Comparison of ENCODE assay signal across 8 cellular contexts in the genomic region with DNA sequence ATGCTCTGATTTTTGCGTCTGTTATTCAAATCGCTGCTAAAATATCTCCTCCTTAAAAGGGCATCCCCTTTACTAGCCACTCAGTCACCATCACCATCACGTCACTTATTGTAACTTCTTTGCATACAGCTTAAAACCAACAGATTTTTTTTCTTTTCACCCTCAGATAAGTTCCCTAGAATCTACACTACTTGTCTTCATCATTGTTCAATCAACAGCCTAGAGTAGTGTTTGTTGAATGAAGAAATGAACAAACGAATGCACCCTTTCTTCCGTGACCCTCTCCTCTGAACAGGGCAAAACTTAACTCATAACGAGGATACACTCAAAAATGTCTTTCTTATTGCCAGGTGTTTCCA. TPM values are rescaled to one million over a fixed set of nuclear protein-coding genes. Genes with fewer than 3 reads are reported as not detected.
DNase-seq lines count a peak whose midpoint lies in the region; ATAC-seq, FAIRE-seq and TF ChIP-seq lines count a peak whose summit lies in the region.

No MANE protein-coding gene starts in this region.

- H3K9ac ChIP-seq in K562 (ENCODE audit: insufficient read depth in 1 of 2, low read depth in 2 of 2, low read length in 2 of 2): no peak overlapping the region

- peak overlapping the region; percentile 85; the same call in 1 of the 2 replicates for H2AFZ ChIP-seq in K562 (ENCODE audit: low read depth, low read length)

- no peak for TF ChIP-seq EP300 in K562 (IDR thresholded peaks at IDR 0.05; ENCODE audit: low read length)

- H3K4me1 ChIP-seq in right cardiac atrium (ENCODE audit: control insufficient read depth, insufficient read depth, low read length) (no peaks in the 10 kb centered on the region), K562 (replicated peaks in 1 of 2; ENCODE audit: control insufficient read depth in 2 of 2, insufficient read depth in 2 of 2, low read length in 2 of 2) (peaks cover 7 to 11% of the 10 kb centered on the region in 2 experiments; a peak in 4 of 5 replicates), mesodermal cell (ENCODE audit: control insufficient read depth, insufficient read depth, low read length, poor library complexity, severe bottlenecking) (peaks cover 9% of the 10 kb centered on the region), vagina (peaks cover 22% of the 10 kb centered on the region), adrenal gland (replicated peaks in 1 of 2) (peaks cover 6 to 19% of the 10 kb centered on the region in 2 donors)

- CTCF ChIA-PET in K562 (lab: Yijun Ruan, JAX; ENCODE audit: low intra/inter-chr PET ratio): no interaction called here

- H3K27me3 ChIP-seq in right cardiac atrium (ENCODE audit: control insufficient read depth, insufficient read depth): no peaks in the 10 kb centered on the region
- H3K27me3 ChIP-seq in K562 (ENCODE audit: control insufficient read depth in 2 of 2, insufficient read depth in 2 of 2, low read length in 2 of 2): no peaks in the 10 kb centered on the region
- H3K27me3 ChIP-seq in vagina: no peaks in the 10 kb centered on the region
- no peaks in the 10 kb centered on the region for H3K27me3 ChIP-seq in adrenal gland

- DNase-seq in right cardiac atrium (no peak), cardiac septum (ENCODE audit: low spot score) (no peak), K562 (ENCODE audit: extremely low read depth in 1 of 4, low spot score in 3 of 4) (no peak), vagina (ENCODE audit: extremely low spot score in 2 of 2) (no peak), adrenal gland (no peak), iPS-NIHi11 (ENCODE audit: low spot score) (no peak)

- POLR2A ChIA-PET in K562 (lab: Yijun Ruan, JAX): interaction anchor here (1.2 kb wide), 1 partner anchor 44 kb away, joined by 3 read pairs; no protein-coding TSS in a partner anchor

- TF ChIP-seq RAD21 in K562 (CRISPR knock-in tag; conservative IDR thresholded peaks at IDR 0.05 in 1 of 2, IDR thresholded peaks at IDR 0.05 in 1 of 2): no peak

- no TSS peak for BruUV-seq in K562 (replicated peaks; lab: Mats Ljungman, UMichigan)

- no peak for FAIRE-seq in K562 (lab: Jason Lieb, UNC)

- H4K20me1 ChIP-seq in K562 (replicated peaks; ENCODE audit: control insufficient read depth, insufficient read depth, low read length): no peaks in the 10 kb centered on the region

- in situ Hi-C loops in K562 (cut with MboI): no loop called here

- no peak for TF ChIP-seq POLR2A in K562 (conservative IDR thresholded peaks at IDR 0.05)
- no peak for TF ChIP-seq POLR2A in vagina (IDR thresholded peaks at IDR 0.05)
- TF ChIP-seq POLR2A in adrenal gland (IDR thresholded peaks at IDR 0.05): no peak

- ATAC-seq in right cardiac atrium (no peak), K562 (no peak), GM21526 (IDR thresholded peaks at IDR 0.05; ENCODE audit: low FRiP score, unreplicated experiment) (no peak)

- peaks cover 39% of the 10 kb centered on the region for H3K79me2 ChIP-seq in K562 (ENCODE audit: control insufficient read depth, insufficient read depth, low read length)

- H3K9me3 ChIP-seq in right cardiac atrium (ENCODE audit: control insufficient read depth, low read length) (no peaks in the 10 kb centered on the region), K562 (replicated peaks; ENCODE audit: control insufficient read depth, insufficient read depth, low read depth, low read length) (peaks cover 7% of the 10 kb centered on the region), mesodermal cell (ENCODE audit: control insufficient read depth, low read length) (peaks cover 10% of the 10 kb centered on the region), vagina (no peaks in the 10 kb centered on the region), adrenal gland (replicated peaks in 1 of 3) (no peaks in the 10 kb centered on the region)

- no peak for TF ChIP-seq CTCF in K562 (IDR thresholded peaks at IDR 0.05 in 2 of 3, conservative IDR thresholded peaks at IDR 0.05 in 1 of 3; ENCODE audit: insufficient read depth in 2 of 3, low read depth in 1 of 3, low read length in 3 of 3)
- no peak for TF ChIP-seq CTCF in vagina (IDR thresholded peaks at IDR 0.05)
- no peak for TF ChIP-seq CTCF in adrenal gland (IDR thresholded peaks at IDR 0.05)

- H3K4me3 ChIP-seq in right cardiac atrium (ENCODE audit: low read length): peak overlapping the region; percentile 87
- no peak overlapping the region for H3K4me3 ChIP-seq in K562
- H3K4me3 ChIP-seq in mesodermal cell (ENCODE audit: extremely low read depth, insufficient read depth, low read length, poor library complexity, severe bottlenecking): peak overlapping the region; percentile 47
- H3K4me3 ChIP-seq in vagina: peak overlapping the region; percentile 94
- H3K4me3 ChIP-seq in adrenal gland: peak overlapping the region in 2 of 4 donors; percentile 27 to 83

- H3K36me3 ChIP-seq in K562 (ENCODE audit: control insufficient read depth, insufficient read depth, low read length) (no peaks in the 10 kb centered on the region; the same call in 2 of the 3 replicates), mesodermal cell (ENCODE audit: control insufficient read depth, insufficient read depth, low read length) (no peaks in the 10 kb centered on the region), vagina (no peaks in the 10 kb centered on the region), adrenal gland (replicated peaks in 1 of 2) (no peaks in the 10 kb centered on the region)

- WGBS in right cardiac atrium: 87% methylated on average over 6 of the region's 6 CpGs
- 98% methylated on average over 6 of the region's 6 CpGs for WGBS in K562 (ENCODE audit: insufficient coverage, low coverage, missing lambda C conversion rate)
- 90 to 93% methylated on average over 4 to 6 of the region's 6 CpGs for WGBS in mesodermal cell (ENCODE audit: insufficient coverage in 2 of 2), 2 experiments
- WGBS in adrenal gland, 4 donors: 82 to 90% (median 89%) methylated on average over 6 of the region's 6 CpGs

- H3K27ac ChIP-seq in right cardiac atrium (ENCODE audit: low read length): peak overlapping the region; percentile 81
- H3K27ac ChIP-seq in K562 (ENCODE audit: extremely low read depth, low read depth, low read length): no peak overlapping the region; the same call in 2 of the 3 replicates
- no peak overlapping the region for H3K27ac ChIP-seq in mesodermal cell (ENCODE audit: low read depth, low read length, severe bottlenecking)
- H3K27ac ChIP-seq in vagina: peak overlapping the region; percentile 94
- peak overlapping the region in 2 of 5 donors; percentile 92 to 93 for H3K27ac ChIP-seq in adrenal gland

- H3K9me1 ChIP-seq in K562 (ENCODE audit: control insufficient read depth, insufficient read depth, low read length): no peaks in the 10 kb centered on the region

- intact Hi-C loops in right cardiac atrium (cut with DNase I) (no loop called here), cardiac septum (cut with DNase I) (no loop called here), K562 (cut with micrococcal nuclease) (loop anchor here (5.0 to 10.0 kb wide), 2 partner anchors 99 to 226 kb away; partner anchors contain the start of gene DGKH), vagina (cut with DNase I) (no loop called here), adrenal gland (cut with DNase I) (no loop called here)

- peak overlapping the region; percentile 55; the same call in 1 of the 2 replicates for H3K4me2 ChIP-seq in K562 (ENCODE audit: insufficient read depth, low read length)

TF ChIP-seq in K562, 482 proteins besides CTCF, POLR2A, EP300 and RAD21:
- TF ChIP-seq, protein P1, sequence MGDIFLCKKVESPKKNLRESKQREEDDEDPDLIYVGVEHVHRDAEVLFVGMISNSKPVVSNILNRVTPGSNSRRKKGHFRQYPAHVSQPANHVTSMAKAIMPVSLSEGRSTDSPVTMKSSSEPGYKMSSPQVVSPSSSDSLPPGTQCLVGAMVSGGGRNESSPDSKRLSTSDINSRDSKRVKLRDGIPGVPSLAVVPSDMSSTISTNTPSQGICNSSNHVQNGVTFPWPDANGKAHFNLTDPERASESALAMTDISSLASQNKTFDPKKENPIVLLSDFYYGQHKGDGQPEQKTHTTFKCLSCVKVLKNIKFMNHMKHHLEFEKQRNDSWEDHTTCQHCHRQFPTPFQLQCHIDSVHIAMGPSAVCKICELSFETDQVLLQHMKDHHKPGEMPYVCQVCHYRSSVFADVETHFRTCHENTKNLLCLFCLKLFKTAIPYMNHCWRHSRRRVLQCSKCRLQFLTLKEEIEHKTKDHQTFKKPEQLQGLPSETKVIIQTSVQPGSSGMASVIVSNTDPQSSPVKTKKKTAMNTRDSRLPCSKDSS (IDR thresholded peaks at IDR 0.05; ENCODE audit: low read depth, partially characterized antibody): peak; percentile 4
- TF ChIP-seq ETV6 (IDR thresholded peaks at IDR 0.05; ENCODE audit: borderline replicate concordance in 1 of 2, low read depth in 2 of 2, low read length in 1 of 2) (no peak), ETV6 (CRISPR knock-in tag; IDR thresholded peaks at IDR 0.05; ENCODE audit: borderline replicate concordance) (no peak)

RNA-seq across cellular contexts. Expression of gene AKAP11, which starts 1.1 kb away (rescaled TPM):
- 10 to 100 TPM; 30.2 to 41.3 (median 37.2) TPM for total RNA-seq in right cardiac atrium
- polyA plus RNA-seq in right cardiac atrium: 7.6 TPM
- 30.6 TPM for total RNA-seq in cardiac septum
- total RNA-seq in K562 (2011; cell fraction: chromatin; rRNA removed; ENCODE audit: low replicate concordance): 13.3 and 62.5 TPM in 2 replicates
- 8.3 and 14.7 TPM in 2 replicates for total RNA-seq in K562 (2011; cell fraction: nucleolus; rRNA removed)
- 25.0 and 35.9 TPM in 2 replicates for total RNA-seq in K562 (2011; cell fraction: nucleoplasm; rRNA removed)
- 6.7 and 7.5 TPM in 2 replicates for total RNA-seq in K562 (2014; rRNA removed)
- 15.5 and 16.9 TPM in 2 replicates for total RNA-seq in K562 (2014; rRNA removed; fragmentation: Illumina TruSeq; extraction: Trizol)
- 10.7 and 10.9 TPM in 2 replicates for total RNA-seq in K562 (2015; rRNA removed; fragmentation: Illumina TruSeq; extraction: Trizol)
- 14.5 and 15.4 TPM in 2 replicates for total RNA-seq in K562 (2021)
- polyA plus RNA-seq in K562 (2011; rRNA removed): 26.4 and 31.3 TPM in 2 replicates
- 4.0 and 10.1 TPM in 2 replicates for polyA plus RNA-seq in K562 (2011; cell fraction: cytosol; rRNA removed)
- 17.0 and 23.9 TPM in 2 replicates for polyA plus RNA-seq in K562 (2011; cell fraction: nucleus; rRNA removed)
- 9.0 and 11.6 TPM in 2 replicates for polyA plus RNA-seq in K562 (2012)
- 10.2 and 12.3 TPM in 2 replicates for polyA plus RNA-seq in K562 (2014; fragmentation: Illumina TruSeq; extraction: Trizol)
- polyA plus RNA-seq in K562 (2014; fragmentation: Nextera tagmentation; extraction: Ambion mirVana): 1 to 10 TPM; 2.2 to 3.5 TPM
- polyA plus RNA-seq in K562 (2014; rRNA removed): 7.1 and 7.9 TPM in 2 replicates
- polyA minus RNA-seq in K562 (2011; rRNA and poly(A)+ RNA removed): 77.9 and 91.3 TPM in 2 replicates
- polyA minus RNA-seq in K562 (2011; cell fraction: cytosol; rRNA and poly(A)+ RNA removed): 17.3 and 24.0 TPM in 2 replicates
- 24.0 and 45.7 TPM in 2 replicates for polyA minus RNA-seq in K562 (2011; cell fraction: nucleus; rRNA and poly(A)+ RNA removed)
- polyA plus RNA-seq in mesodermal cell (2013, experiment 1 of 2): 17.1 TPM
- 16.8 TPM for polyA plus RNA-seq in mesodermal cell (2013, experiment 2 of 2)
- total RNA-seq in vagina: 25.0 TPM
- 10 to 100 TPM; 20.8 to 42.2 (median 35.1) TPM for total RNA-seq in adrenal gland
- 10 to 100 TPM in 1 of 3 donors, 1 to 10 TPM in 2; 5.0 to 22.9 (median 5.6) TPM for polyA plus RNA-seq in adrenal gland

Comparison
In these comparisons a context has a peak if more than half of its experiments do, and no peak if none do; other contexts are left out.
1. H3K27ac ChIP-seq: peak in right cardiac atrium (single experiment) and vagina (single experiment); none in K562 (single experiment) and mesodermal cell (single experiment).